8 cellular contexts compared by ENCODE assay signal in the genomic region with DNA sequence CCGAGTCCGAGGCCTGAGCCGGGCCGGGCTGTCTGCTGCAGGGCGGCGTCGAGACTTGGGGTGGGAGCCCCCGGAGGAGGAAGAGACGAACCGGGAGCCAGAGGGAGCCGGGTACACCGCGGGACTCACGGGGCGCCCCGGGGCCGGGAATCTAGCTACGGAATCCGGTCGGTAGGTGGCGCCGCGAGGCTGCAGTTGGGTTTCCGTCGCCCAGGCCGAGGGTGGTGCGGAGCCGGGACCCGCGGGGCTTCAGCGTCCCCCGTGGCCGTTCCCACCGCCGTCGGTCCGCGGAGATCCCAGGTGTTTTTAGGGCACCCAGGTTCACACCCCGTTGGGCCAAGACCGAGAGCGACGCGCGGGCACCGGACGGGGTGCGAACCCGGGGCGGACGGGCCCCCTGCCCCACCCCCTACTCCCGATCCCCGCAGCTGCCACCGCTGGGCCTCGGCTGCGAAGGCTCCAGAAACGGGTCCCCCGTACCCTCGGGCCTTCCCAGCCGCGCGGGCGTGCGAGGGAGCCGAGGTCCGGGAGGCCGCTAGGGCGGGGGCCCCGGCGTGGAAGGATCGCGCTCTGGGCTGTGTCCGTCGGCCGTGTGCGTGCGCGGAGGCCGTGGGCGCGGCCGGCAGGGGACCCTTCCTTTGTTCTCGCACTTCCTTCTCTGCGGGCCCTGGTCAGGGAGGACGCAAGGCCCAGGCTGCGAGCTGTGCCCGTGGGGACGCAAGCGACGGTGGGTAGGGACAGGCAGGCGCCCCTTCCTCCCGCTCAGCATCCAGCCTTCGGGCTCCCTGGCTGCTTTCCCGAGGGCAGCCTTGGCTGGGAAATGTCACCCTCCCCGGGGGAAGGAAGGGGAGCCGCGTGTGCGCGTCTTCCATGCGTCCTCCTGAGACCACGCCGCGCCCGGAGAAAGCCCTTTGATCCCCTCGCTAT.
A peak's percentile ranks its signal among the peaks of the same experiment; 100 is the strongest.
DNase-seq lines count a peak whose midpoint lies in the region; ATAC-seq, FAIRE-seq and TF ChIP-seq lines count a peak whose summit lies in the region.

No MANE protein-coding gene starts in this region.

- no peak for FAIRE-seq in kidney (lab: Jason Lieb, UNC)

- no TSS peak for BruUV-seq in HCT116 (replicated peaks; lab: Mats Ljungman, UMichigan)

- ATAC-seq in HCT116, result peak; percentile 65
- ATAC-seq in GM21825 (IDR thresholded peaks at IDR 0.05; ENCODE audit: unreplicated experiment), result no peak

- intact Hi-C loops in HCT116 (cut with micrococcal nuclease) (loop anchor here (1.0 to 5.0 kb wide), 6 partner anchors 223 to 1083 kb away; partner anchors contain the start of gene PBX3), kidney (cut with DNase I) (loop anchor here (10.0 kb wide), 1 partner anchor 817 kb away; no protein-coding TSS in a partner anchor)

- no peaks in the 10 kb centered on the region for H3K9me3 ChIP-seq in HCT116 (ENCODE audit: control insufficient read depth in 1 of 2, insufficient read depth in 1 of 2, low read depth in 1 of 2, low read length in 2 of 2)
- no peaks in the 10 kb centered on the region for H3K9me3 ChIP-seq in kidney (ENCODE audit: control insufficient read depth in 1 of 2, low read length in 2 of 2)

- H3K4me3 ChIP-seq in HCT116 (replicated peaks in 1 of 2; ENCODE audit: low read depth in 1 of 2, low read length in 2 of 2) (peak overlapping the region; percentile 79 to 81), kidney (ENCODE audit: low read length in 2 of 2) (peak overlapping the region in 1 of 2 donors; percentile 55)

- peak in 2 of 3 experiments; percentile 80 to 82; a peak in 4 of 6 replicates for TF ChIP-seq CTCF in HCT116 (IDR thresholded peaks at IDR 0.05 in 2 of 3, conservative IDR thresholded peaks at IDR 0.05 in 1 of 3; ENCODE audit: borderline replicate concordance in 1 of 3, insufficient read depth in 1 of 3, low read depth in 2 of 3, low read length in 2 of 3)
- peak; percentile 67 for TF ChIP-seq CTCF in kidney (IDR thresholded peaks at IDR 0.05; ENCODE audit: borderline replicate concordance, extremely low read depth, insufficient read depth)

- H3K4me2 ChIP-seq in HCT116 (ENCODE audit: low read length), result peak overlapping the region; percentile 92

- peaks cover 17 to 54% of the 10 kb centered on the region in 2 experiments for H3K4me1 ChIP-seq in HCT116 (ENCODE audit: control insufficient read depth in 1 of 2, insufficient read depth in 2 of 2, low read length in 2 of 2)
- H3K4me1 ChIP-seq in kidney (ENCODE audit: control insufficient read depth in 1 of 2, insufficient read depth in 1 of 2, low read depth in 1 of 2, low read length in 2 of 2), result peaks cover 0 to 6% of the 10 kb centered on the region in 2 donors

- H3K36me3 ChIP-seq in HCT116 (ENCODE audit: control insufficient read depth in 1 of 2, insufficient read depth in 2 of 2, low read length in 2 of 2) (no peaks in the 10 kb centered on the region), kidney (ENCODE audit: control insufficient read depth in 1 of 2, insufficient read depth in 2 of 2, low read length in 2 of 2) (no peaks in the 10 kb centered on the region)

- RAD21 ChIA-PET in HCT116 (lab: Charles Lee; ENCODE audit: low non-redundant PET in 1 of 2, low total read pairs in 2 of 2, uncharacterized antibody in 2 of 2, unreplicated experiment in 2 of 2), result interaction anchor here (1.0 kb wide), 2 partner anchors 656 to 1083 kb away, joined by 3 read pairs; no protein-coding TSS in a partner anchor

- H3K9ac ChIP-seq in HCT116 (ENCODE audit: low read length) (peak overlapping the region; percentile 83), kidney (ENCODE audit: low read length in 2 of 2) (no peak overlapping the region)

- DNase-seq in DMS153 treated with DMSO at 0.1 percent for 48 hours (lab: John Stamatoyannopoulos, UW; ENCODE audit: unreplicated experiment) (peak; percentile 64), HCT116 (ENCODE audit: low read depth, low spot score) (no peak), NCI-H2107 (lab: John Stamatoyannopoulos, UW) (peak; percentile 63), kidney (peak; percentile 90)
- DNase-seq in activated CD4-positive, CD25-positive, alpha-beta regulatory T cell treated with anti-CD3 and anti-CD28 coated beads, Interleukin-2, amount 50 U/mL, for 16 hours (ENCODE audit: low read depth, low spot score), result peak; percentile 42
- DNase-seq in central memory CD4-positive, alpha-beta T cell, result peak; percentile 45
- DNase-seq in stimulated activated CD4-positive, alpha-beta T cell treated with anti-CD3 and anti-CD28 coated beads, Interleukin-15, amount 100 ng/mL, for 1 hour (ENCODE audit: low read depth in 1 of 2, low spot score in 1 of 2), result peak; percentile 52 to 75

- CTCF ChIA-PET in HCT116 (lab: Charles Lee), result interaction anchor here (0.6 to 3.3 kb wide), 17 partner anchors 9 to 1150 kb away, joined by 3 to 25 read pairs (median 3); no protein-coding TSS in a partner anchor

- H2AFZ ChIP-seq in HCT116 (ENCODE audit: low read depth, low read length, poor library complexity, severe bottlenecking), result no peak overlapping the region

- H4K20me1 ChIP-seq in HCT116 (ENCODE audit: insufficient read depth), result no peaks in the 10 kb centered on the region

- no peaks in the 10 kb centered on the region; the same call in 1 of the 2 replicates for H3K79me2 ChIP-seq in HCT116 (ENCODE audit: insufficient read depth, low read length)

- H3K27ac ChIP-seq in HCT116 (ENCODE audit: low read depth, low read length), result peak overlapping the region; percentile 82
- no peak overlapping the region for H3K27ac ChIP-seq in kidney (ENCODE audit: low read depth in 2 of 2, low read length in 2 of 2)

- POLR2A ChIA-PET in HCT116 (lab: Charles Lee), result interaction anchor here (1.3 to 1.4 kb wide), 3 partner anchors 9 to 167 kb away, joined by 4 to 5 read pairs (median 4); partner anchors contain the start of gene HSPA5

- no peaks in the 10 kb centered on the region for H3K27me3 ChIP-seq in HCT116 (ENCODE audit: insufficient read depth, low read length)

- peak; percentile 21 for TF ChIP-seq POLR2A in HCT116 (IDR thresholded peaks at IDR 0.05; ENCODE audit: borderline replicate concordance, extremely low read depth, insufficient read depth, insufficient read length)

- TF ChIP-seq RAD21 in HCT116 (IDR thresholded peaks at IDR 0.05; ENCODE audit: low read depth), result no peak

- H3K9me2 ChIP-seq in HCT116 (ENCODE audit: insufficient read depth), result no peaks in the 10 kb centered on the region

TF ChIP-seq in HCT116, 20 proteins besides CTCF, POLR2A, EP300 and RAD21:
- TF ChIP-seq POLR2AphosphoS5 (IDR thresholded peaks at IDR 0.05; ENCODE audit: low read depth, low read length) (peak; percentile 65), TCF7L2 (IDR thresholded peaks at IDR 0.05; ENCODE audit: borderline replicate concordance, extremely low read depth, insufficient read depth, insufficient read length) (peak; percentile 75), SP1 (IDR thresholded peaks at IDR 0.05; ENCODE audit: low read depth) (no peak), ZFX (IDR thresholded peaks at IDR 0.05) (peak; percentile 97), FOSL1 (IDR thresholded peaks at IDR 0.05; ENCODE audit: low read depth) (no peak), ZBTB33 (IDR thresholded peaks at IDR 0.05; ENCODE audit: extremely low read depth, insufficient replicate concordance, low read length) (no peak)
